In genomic region chr1:15456313-15456954, GRCh38 we compare ENCODE assay signal across 24 cellular contexts. TPM values are rescaled to one million over a fixed set of nuclear protein-coding genes. Genes with fewer than 3 reads are reported as not detected.
DNase-seq lines count a peak whose midpoint lies in the region; ATAC-seq, FAIRE-seq and TF ChIP-seq lines count a peak whose summit lies in the region.
"Had no signal": no experiment of that assay in that cellular context is flagged by ENCODE, and none has a peak within 500 bp of the region (broad histone marks: within the 10 kb centered on the region; RNA-seq: fewer than 3 reads in every experiment).

CELA2A (plus strand) TSS chr1:15456732; CDS start chr1:15456754, 22 bp downstream.

- no peak for TF ChIP-seq CTCF in K562 (IDR thresholded peaks at IDR 0.05 in 2 of 3, conservative IDR thresholded peaks at IDR 0.05 in 1 of 3; ENCODE audit: insufficient read depth in 2 of 3, low read depth in 1 of 3, low read length in 3 of 3)
- TF ChIP-seq CTCF in pancreas (IDR thresholded peaks at IDR 0.05): no peak
- TF ChIP-seq CTCF in left lung (IDR thresholded peaks at IDR 0.05): no peak

- no peaks in the 10 kb centered on the region for H3K27me3 ChIP-seq in K562 (ENCODE audit: control insufficient read depth in 2 of 2, insufficient read depth in 2 of 2, low read length in 2 of 2)
- no peaks in the 10 kb centered on the region for H3K27me3 ChIP-seq in pancreas
- H3K27me3 ChIP-seq in left lung: no peaks in the 10 kb centered on the region
- H3K27me3 ChIP-seq: BLaER1 had no signal

- in situ Hi-C loops in K562 (cut with MboI): no loop called here

- H3K36me3 ChIP-seq in K562 (ENCODE audit: control insufficient read depth, insufficient read depth, low read length) (no peaks in the 10 kb centered on the region), pancreas (no peaks in the 10 kb centered on the region), left lung (no peaks in the 10 kb centered on the region)
- H3K36me3 ChIP-seq: BLaER1 had no signal

- CTCF ChIA-PET in K562 (lab: Yijun Ruan, JAX; ENCODE audit: low intra/inter-chr PET ratio): interaction anchor here (0.7 kb wide), 1 partner anchor 11 kb away, joined by 3 read pairs; no protein-coding TSS in a partner anchor

- no peak for TF ChIP-seq POLR2A in K562 (conservative IDR thresholded peaks at IDR 0.05)

- H3K9me1 ChIP-seq in K562 (ENCODE audit: control insufficient read depth, insufficient read depth, low read length): no peaks in the 10 kb centered on the region

- WGBS in K562 (ENCODE audit: insufficient coverage, low coverage, missing lambda C conversion rate): 11% methylated on average over 8 of the region's 8 CpGs
- 43 to 51% methylated on average over 8 of the region's 8 CpGs for WGBS in pancreas, 2 donors

- peak; percentile 30 for DNase-seq in OCI-M1 (lab: John Stamatoyannopoulos, UW)
- peak in 1 of 4 experiments; percentile 68 for DNase-seq in K562 (ENCODE audit: extremely low read depth in 1 of 4, low spot score in 3 of 4)
- DNase-seq in pancreas: no peak
- DNase-seq in glomerular visceral epithelial cell (ENCODE audit: extremely low spot score): no peak
- no peak for DNase-seq in posterior cingulate gyrus
- no peak for DNase-seq in left lung
- DNase-seq: CD8-positive, alpha-beta T cell; H9; HFFc6; NCI-H1105 treated with DMSO at 0.1 percent for 48 hours; NCI-H2029 treated with DMSO at 0.1 percent for 48 hours; NCI-H345; NCI-H524; NCI-H774; PC-3; Right ventricle myocardium superior had no signal

- ATAC-seq in K562 (peak; percentile 73), pancreas (peak in 2 of 4 donors; percentile 5 to 27), HG02588 (IDR thresholded peaks at IDR 0.05; ENCODE audit: unreplicated experiment) (no peak), left lung (no peak)
- ATAC-seq: CD8-positive, alpha-beta T cell; PC-3 had no signal

- H3K4me1 ChIP-seq in K562 (replicated peaks in 1 of 2; ENCODE audit: control insufficient read depth in 2 of 2, insufficient read depth in 2 of 2, low read length in 2 of 2) (peaks cover 16 to 17% of the 10 kb centered on the region in 2 experiments), pancreas (peaks cover 8 to 40% (median 18%) of the 10 kb centered on the region in 3 donors), left lung (peaks cover 0 to 9% of the 10 kb centered on the region in 2 donors)

- H3K4me3 ChIP-seq in K562 (no peak within 1 kb of the TSS), pancreas (peak within 1 kb of the TSS in 2 of 4 donors; percentile 21 to 23), left lung (no peak within 1 kb of the TSS)
- H3K4me3 ChIP-seq: BLaER1, GM23248 had no signal

- FAIRE-seq in K562 (lab: Jason Lieb, UNC) (peak; percentile 89), pancreas (lab: Jason Lieb, UNC) (no peak)
- FAIRE-seq: GM12892, HTR-8/SVneo had no signal

- H3K79me2 ChIP-seq in K562 (ENCODE audit: control insufficient read depth, insufficient read depth, low read length): no peaks in the 10 kb centered on the region

- no peaks in the 10 kb centered on the region for H4K20me1 ChIP-seq in K562 (replicated peaks; ENCODE audit: control insufficient read depth, insufficient read depth, low read length)
- H4K20me1 ChIP-seq: BLaER1 had no signal

- TF ChIP-seq EP300 in K562 (IDR thresholded peaks at IDR 0.05; ENCODE audit: low read length): peak; percentile 49; the same call in 1 of the 2 replicates

- intact Hi-C loops in K562 (cut with micrococcal nuclease) (no loop called here), pancreas (cut with DNase I) (no loop called here), posterior cingulate gyrus (cut with DNase I) (no loop called here), left lung (cut with DNase I) (no loop called here)

- no peaks in the 10 kb centered on the region for H3K9me3 ChIP-seq in K562 (replicated peaks; ENCODE audit: control insufficient read depth, insufficient read depth, low read depth, low read length)
- no peaks in the 10 kb centered on the region for H3K9me3 ChIP-seq in pancreas
- H3K9me3 ChIP-seq in left lung: no peaks in the 10 kb centered on the region
- H3K9me3 ChIP-seq: BLaER1 had no signal

- TF ChIP-seq RAD21 in K562 (CRISPR knock-in tag; conservative IDR thresholded peaks at IDR 0.05 in 1 of 2, IDR thresholded peaks at IDR 0.05 in 1 of 2): no peak

- H3K27ac ChIP-seq in K562 (ENCODE audit: extremely low read depth, low read depth, low read length) (no peak within 1 kb of the TSS), pancreas (peak within 1 kb of the TSS; percentile 52 to 81 (median 61)), left lung (no peak within 1 kb of the TSS)
- H3K27ac ChIP-seq: BLaER1, GM23248 had no signal

- POLR2A ChIA-PET in K562 (lab: Yijun Ruan, JAX): interaction anchor here (0.6 to 1.0 kb wide), 4 partner anchors 9 to 226 kb away, joined by 3 to 5 read pairs (median 3); no protein-coding TSS in a partner anchor

- H2AFZ ChIP-seq in K562 (ENCODE audit: low read depth, low read length): no peak within 1 kb of the TSS
- H2AFZ ChIP-seq: GM23248 had no signal

- BruUV-seq in K562 (replicated peaks; lab: Mats Ljungman, UMichigan): no TSS peak

- H3K9ac ChIP-seq in K562 (ENCODE audit: insufficient read depth in 1 of 2, low read depth in 2 of 2, low read length in 2 of 2): 0 out of 4 replicates have a peak within 1 kb of the TSS, but pooled peaks of 1 of the 2 experiments have one; percentile 26
- H3K9ac ChIP-seq: BLaER1, GM23248 had no signal

- H3K4me2 ChIP-seq in K562 (ENCODE audit: insufficient read depth, low read length): peak within 1 kb of the TSS; percentile 48
- H3K4me2 ChIP-seq: BLaER1 had no signal

TF ChIP-seq in K562, 482 proteins besides CTCF, POLR2A, EP300 and RAD21 (continues in another document):
- no peak for TF ChIP-seq PCBP1 (IDR thresholded peaks at IDR 0.05; ENCODE audit: low read depth, low read length, poor library complexity, severe bottlenecking)
- peak; percentile 27 to 88; a peak in 2 of 4 replicates for TF ChIP-seq RCOR1 (IDR thresholded peaks at IDR 0.05; ENCODE audit: borderline replicate concordance in 1 of 2, low read depth in 2 of 2, low read length in 2 of 2)
- TF ChIP-seq DPF2 (IDR thresholded peaks at IDR 0.05): peak; percentile 56
- 0 out of 2 replicates have a peak, but pooled peaks have one; percentile 17 for TF ChIP-seq HES1 (IDR thresholded peaks at IDR 0.05; ENCODE audit: low read depth)
- TF ChIP-seq MAX (CRISPR knock-in tag; IDR thresholded peaks at IDR 0.05): no peak
- TF ChIP-seq CBFA2T3 (IDR thresholded peaks at IDR 0.05): peak; percentile 52; the same call in 1 of the 2 replicates
- 0 out of 2 replicates have a peak, but pooled peaks have one; percentile 51 for TF ChIP-seq ZNF766 (CRISPR knock-in tag; conservative IDR thresholded peaks at IDR 0.05)
- TF ChIP-seq JUND (IDR thresholded peaks at IDR 0.05; ENCODE audit: borderline replicate concordance, low read depth, low read length): peak; percentile 26; the same call in 1 of the 2 replicates
- no peak for TF ChIP-seq JUND (tag; IDR thresholded peaks at IDR 0.05; ENCODE audit: borderline replicate concordance, low read depth, low read length)
- TF ChIP-seq TAL1 (IDR thresholded peaks at IDR 0.05): peak; percentile 67
- peak; percentile 60; the same call in 1 of the 2 replicates for TF ChIP-seq SMARCA4 (IDR thresholded peaks at IDR 0.05)
- TF ChIP-seq ELK3 (CRISPR knock-in tag; IDR thresholded peaks at IDR 0.05): no peak

RNA-seq across cellular contexts. Expression of gene CELA2A, which starts in this region (rescaled TPM):
- not detected in 2 replicates for total RNA-seq in K562 (2011; cell fraction: chromatin; rRNA removed; ENCODE audit: low replicate concordance)
- total RNA-seq in K562 (2011; cell fraction: nucleolus; rRNA removed): not detected in 2 replicates
- total RNA-seq in K562 (2011; cell fraction: nucleoplasm; rRNA removed): not detected in 2 replicates
- not detected in 2 replicates for total RNA-seq in K562 (2014; rRNA removed)
- total RNA-seq in K562 (2014; rRNA removed; fragmentation: Illumina TruSeq; extraction: Trizol): not detected in 2 replicates
- not detected in 2 replicates for total RNA-seq in K562 (2015; rRNA removed; fragmentation: Illumina TruSeq; extraction: Trizol)
- 0.47 and 0.62 TPM in 2 replicates for total RNA-seq in K562 (2021)
- not detected in 2 replicates for polyA plus RNA-seq in K562 (2011; rRNA removed)
- polyA plus RNA-seq in K562 (2011; cell fraction: cytosol; rRNA removed): not detected in 2 replicates
- 0.17 TPM in 1 of 2 replicates, not detected in the other for polyA plus RNA-seq in K562 (2011; cell fraction: nucleus; rRNA removed)
- 0.30 TPM in 1 of 2 replicates, not detected in the other for polyA plus RNA-seq in K562 (2012)
- not detected in 2 replicates for polyA plus RNA-seq in K562 (2014; fragmentation: Illumina TruSeq; extraction: Trizol)
- not detected for polyA plus RNA-seq in K562 (2014; fragmentation: Nextera tagmentation; extraction: Ambion mirVana)
- polyA plus RNA-seq in K562 (2014; rRNA removed): not detected in 2 replicates
- polyA minus RNA-seq in K562 (2011; rRNA and poly(A)+ RNA removed): not detected in 2 replicates
- not detected in 2 replicates for polyA minus RNA-seq in K562 (2011; cell fraction: cytosol; rRNA and poly(A)+ RNA removed)
- polyA minus RNA-seq in K562 (2011; cell fraction: nucleus; rRNA and poly(A)+ RNA removed): not detected in 2 replicates
- over 10,000 TPM in 2 of 6 donors, 1,000 to 10,000 TPM in 3, 100 to 1,000 TPM in 1; 360 to 20,184 (median 5,030) TPM for total RNA-seq in pancreas
- 1,000 to 10,000 TPM; 2,295 to 3,502 TPM for polyA plus RNA-seq in pancreas
- not detected for total RNA-seq in left lung
- total RNA-seq: CD8-positive, alpha-beta T cell; G401; GM23248; H9; HFFc6; PC-3; Right ventricle myocardium superior; RPMI7951; SK-MEL-5 had no signal
- polyA plus RNA-seq: GM23248 had no signal

Comparison
In these comparisons a context has a peak if more than half of its experiments do, and no peak if none do; other contexts are left out.
1. RNA of gene CELA2A (total RNA-seq): 360 to 20,184 TPM in pancreas; 0.47 to 0.62 TPM in K562 and not detected in left lung; every median in the first group is over 100 times any median in the second.
2. RNA of gene CELA2A (polyA plus RNA-seq): 2,295 to 3,502 TPM in pancreas; 0.17 to 0.30 TPM in K562; every median in the first group is over 1,000 times any median in the second.
3. Peak in ATAC-seq and H3K4me2 ChIP-seq in K562; RNA of the gene not detected or under 1 TPM.
4. H3K27ac ChIP-seq: peak in pancreas (4 of 4); none in K562 (single experiment) and left lung (0 of 2).